1 cellular context compared by ENCODE assay signal in the genomic region with DNA sequence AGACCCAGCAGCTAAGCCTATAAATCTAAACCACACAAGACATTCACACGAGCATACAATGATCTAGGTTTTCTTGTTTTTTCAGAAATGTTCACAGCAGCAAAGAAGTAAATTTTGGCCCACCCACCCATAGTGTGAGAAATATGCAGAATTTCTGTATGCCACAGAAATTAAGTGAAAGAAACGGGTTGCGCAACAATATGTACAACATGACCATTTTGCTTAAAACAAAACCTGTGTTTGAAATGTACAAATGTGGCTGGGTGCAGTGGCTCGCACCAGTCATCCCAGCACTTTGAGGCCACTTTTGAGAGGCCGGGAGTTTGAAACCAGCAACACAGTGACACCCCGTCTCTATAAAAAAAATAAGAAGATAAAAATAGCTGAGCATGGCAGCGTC.
TF ChIP-seq lines count a peak whose summit lies in the region.

No MANE protein-coding gene starts in this region.

TF ChIP-seq in GM23338, 12 proteins besides CTCF, POLR2A, EP300 and RAD21 (continued from another document):
- TF ChIP-seq, protein P1, sequence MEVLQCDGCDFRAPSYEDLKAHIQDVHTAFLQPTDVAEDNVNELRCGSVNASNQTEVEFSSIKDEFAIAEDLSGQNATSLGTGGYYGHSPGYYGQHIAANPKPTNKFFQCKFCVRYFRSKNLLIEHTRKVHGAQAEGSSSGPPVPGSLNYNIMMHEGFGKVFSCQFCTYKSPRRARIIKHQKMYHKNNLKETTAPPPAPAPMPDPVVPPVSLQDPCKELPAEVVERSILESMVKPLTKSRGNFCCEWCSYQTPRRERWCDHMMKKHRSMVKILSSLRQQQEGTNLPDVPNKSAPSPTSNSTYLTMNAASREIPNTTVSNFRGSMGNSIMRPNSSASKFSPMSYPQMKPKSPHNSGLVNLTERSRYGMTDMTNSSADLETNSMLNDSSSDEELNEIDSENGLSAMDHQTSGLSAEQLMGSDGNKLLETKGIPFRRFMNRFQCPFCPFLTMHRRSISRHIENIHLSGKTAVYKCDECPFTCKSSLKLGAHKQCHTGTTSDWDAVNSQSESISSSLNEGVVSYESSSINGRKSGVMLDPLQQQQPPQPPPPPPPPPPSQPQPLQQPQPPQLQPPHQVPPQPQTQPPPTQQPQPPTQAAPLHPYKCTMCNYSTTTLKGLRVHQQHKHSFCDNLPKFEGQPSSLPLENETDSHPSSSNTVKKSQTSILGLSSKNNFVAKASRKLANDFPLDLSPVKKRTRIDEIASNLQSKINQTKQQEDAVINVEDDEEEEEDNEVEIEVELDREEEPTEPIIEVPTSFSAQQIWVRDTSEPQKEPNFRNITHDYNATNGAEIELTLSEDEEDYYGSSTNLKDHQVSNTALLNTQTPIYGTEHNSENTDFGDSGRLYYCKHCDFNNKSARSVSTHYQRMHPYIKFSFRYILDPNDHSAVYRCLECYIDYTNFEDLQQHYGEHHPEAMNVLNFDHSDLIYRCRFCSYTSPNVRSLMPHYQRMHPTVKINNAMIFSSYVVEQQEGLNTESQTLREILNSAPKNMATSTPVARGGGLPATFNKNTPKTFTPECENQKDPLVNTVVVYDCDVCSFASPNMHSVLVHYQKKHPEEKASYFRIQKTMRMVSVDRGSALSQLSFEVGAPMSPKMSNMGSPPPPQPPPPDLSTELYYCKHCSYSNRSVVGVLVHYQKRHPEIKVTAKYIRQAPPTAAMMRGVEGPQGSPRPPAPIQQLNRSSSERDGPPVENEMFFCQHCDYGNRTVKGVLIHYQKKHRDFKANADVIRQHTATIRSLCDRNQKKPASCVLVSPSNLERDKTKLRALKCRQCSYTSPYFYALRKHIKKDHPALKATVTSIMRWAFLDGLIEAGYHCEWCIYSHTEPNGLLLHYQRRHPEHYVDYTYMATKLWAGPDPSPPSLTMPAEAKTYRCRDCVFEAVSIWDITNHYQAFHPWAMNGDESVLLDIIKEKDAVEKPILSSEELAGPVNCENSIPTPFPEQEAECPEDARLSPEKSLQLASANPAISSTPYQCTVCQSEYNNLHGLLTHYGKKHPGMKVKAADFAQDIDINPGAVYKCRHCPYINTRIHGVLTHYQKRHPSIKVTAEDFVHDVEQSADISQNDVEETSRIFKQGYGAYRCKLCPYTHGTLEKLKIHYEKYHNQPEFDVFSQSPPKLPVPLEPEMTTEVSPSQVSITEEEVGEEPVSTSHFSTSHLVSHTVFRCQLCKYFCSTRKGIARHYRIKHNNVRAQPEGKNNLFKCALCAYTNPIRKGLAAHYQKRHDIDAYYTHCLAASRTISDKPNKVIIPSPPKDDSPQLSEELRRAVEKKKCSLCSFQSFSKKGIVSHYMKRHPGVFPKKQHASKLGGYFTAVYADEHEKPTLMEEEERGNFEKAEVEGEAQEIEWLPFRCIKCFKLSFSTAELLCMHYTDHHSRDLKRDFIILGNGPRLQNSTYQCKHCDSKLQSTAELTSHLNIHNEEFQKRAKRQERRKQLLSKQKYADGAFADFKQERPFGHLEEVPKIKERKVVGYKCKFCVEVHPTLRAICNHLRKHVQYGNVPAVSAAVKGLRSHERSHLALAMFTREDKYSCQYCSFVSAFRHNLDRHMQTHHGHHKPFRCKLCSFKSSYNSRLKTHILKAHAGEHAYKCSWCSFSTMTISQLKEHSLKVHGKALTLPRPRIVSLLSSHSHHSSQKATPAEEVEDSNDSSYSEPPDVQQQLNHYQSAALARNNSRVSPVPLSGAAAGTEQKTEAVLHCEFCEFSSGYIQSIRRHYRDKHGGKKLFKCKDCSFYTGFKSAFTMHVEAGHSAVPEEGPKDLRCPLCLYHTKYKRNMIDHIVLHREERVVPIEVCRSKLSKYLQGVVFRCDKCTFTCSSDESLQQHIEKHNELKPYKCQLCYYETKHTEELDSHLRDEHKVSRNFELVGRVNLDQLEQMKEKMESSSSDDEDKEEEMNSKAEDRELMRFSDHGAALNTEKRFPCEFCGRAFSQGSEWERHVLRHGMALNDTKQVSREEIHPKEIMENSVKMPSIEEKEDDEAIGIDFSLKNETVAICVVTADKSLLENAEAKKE (CRISPR knock-in tag; IDR thresholded peaks at IDR 0.05): no peak
- no peak for TF ChIP-seq STAT1 (IDR thresholded peaks at IDR 0.05; ENCODE audit: unreplicated experiment)
- TF ChIP-seq ZNF114 (CRISPR knock-in tag; IDR thresholded peaks at IDR 0.05): no peak
- TF ChIP-seq ETS1 (IDR thresholded peaks at IDR 0.05): no peak
- no peak for TF ChIP-seq EZH2phosphoT487 (IDR thresholded peaks at IDR 0.05; ENCODE audit: unreplicated experiment)
- no peak for TF ChIP-seq CREB1 (CRISPR knock-in tag; IDR thresholded peaks at IDR 0.05; ENCODE audit: low read depth)
- TF ChIP-seq JUNB (IDR thresholded peaks at IDR 0.05; ENCODE audit: unreplicated experiment): no peak
